In genomic region chr3:177722386-177722785, GRCh38 we compare ENCODE assay signal across 15 cellular contexts.
A peak's percentile ranks its signal among the peaks of the same experiment; 100 is the strongest.
DNase-seq lines count a peak whose midpoint lies in the region; ATAC-seq and TF ChIP-seq lines count a peak whose summit lies in the region.
"Had no signal": no experiment of that assay in that cellular context is flagged by ENCODE, and none has a peak within 500 bp of the region (broad histone marks: within the 10 kb centered on the region; RNA-seq: fewer than 3 reads in every experiment).

No MANE protein-coding gene starts in this region.

- H3K27ac ChIP-seq in lower lobe of right lung, result peak overlapping the region; percentile 5
- H3K27ac ChIP-seq in rectal smooth muscle tissue (ENCODE audit: low read depth, low read length), result peak overlapping the region; percentile 38
- H3K27ac ChIP-seq in testis, result no peak overlapping the region
- H3K27ac ChIP-seq: HL-60, SJSA1 had no signal

- H3K27me3 ChIP-seq in lower lobe of right lung (ENCODE audit: low read depth), result no peaks in the 10 kb centered on the region
- no peaks in the 10 kb centered on the region for H3K27me3 ChIP-seq in rectal smooth muscle tissue (ENCODE audit: control insufficient read depth, insufficient read depth, low read length)
- no peaks in the 10 kb centered on the region for H3K27me3 ChIP-seq in testis
- H3K27me3 ChIP-seq: MG63, SJSA1 had no signal

- TF ChIP-seq CTCF in lower lobe of right lung (IDR thresholded peaks at IDR 0.05) (no peak), testis (IDR thresholded peaks at IDR 0.05) (no peak)

- no peak for TF ChIP-seq POLR2A in testis (IDR thresholded peaks at IDR 0.05)

- peaks cover 56% of the 10 kb centered on the region for H3K4me1 ChIP-seq in lower lobe of right lung
- peaks cover 27% of the 10 kb centered on the region for H3K4me1 ChIP-seq in rectal smooth muscle tissue (ENCODE audit: control insufficient read depth, insufficient read depth, low read length)
- peaks cover 25% of the 10 kb centered on the region for H3K4me1 ChIP-seq in testis
- H3K4me1 ChIP-seq: SJSA1 had no signal

- no peak overlapping the region for H3K4me3 ChIP-seq in lower lobe of right lung
- no peak overlapping the region for H3K4me3 ChIP-seq in rectal smooth muscle tissue (ENCODE audit: low read length)
- H3K4me3 ChIP-seq in testis, result no peak overlapping the region
- H3K4me3 ChIP-seq: MG63, SJSA1 had no signal

- H3K36me3 ChIP-seq in lower lobe of right lung (no peaks in the 10 kb centered on the region), rectal smooth muscle tissue (ENCODE audit: control insufficient read depth, insufficient read depth, low read length) (no peaks in the 10 kb centered on the region), testis (ENCODE audit: low read depth, missing control alignments) (no peaks in the 10 kb centered on the region)
- H3K36me3 ChIP-seq: MG63, SJSA1 had no signal

- DNase-seq in HT-29 (ENCODE audit: low spot score) (peak; percentile 8), NCI-H69 (lab: John Stamatoyannopoulos, UW) (peak; percentile 76), lower lobe of right lung (no peak), testis (no peak), HUDEP-2 (lab: John Stamatoyannopoulos, UW; ENCODE audit: unreplicated experiment in 76 of 76) (no peak)
- DNase-seq in activated effector memory CD4-positive, alpha-beta T cell treated with Interleukin-2 at 50 U/mL for 16 hours, result no peak
- DNase-seq: HFFc6, KG1, MG63, NCI-H187, NCI-H2171, OCI-M1 had no signal

- intact Hi-C loops in lower lobe of right lung (cut with DNase I) (no loop called here), testis (cut with DNase I; ENCODE audit: low total_unique reads) (no loop called here)

- no peak for ATAC-seq in lower lobe of right lung

- no peak overlapping the region for H3K9ac ChIP-seq in rectal smooth muscle tissue (ENCODE audit: low read length)

- no peaks in the 10 kb centered on the region for H3K9me3 ChIP-seq in lower lobe of right lung
- no peaks in the 10 kb centered on the region for H3K9me3 ChIP-seq in testis
- H3K9me3 ChIP-seq: SJSA1 had no signal

- WGBS in testis, 2 donors, result 86 to 88% methylated on average over 2 of the region's 2 CpGs

Comparison
In these comparisons a context has a peak if more than half of its experiments do, and no peak if none do; other contexts are left out.
1. DNase-seq: peak in HT-29 (single experiment) and NCI-H69 (single experiment); none in lower lobe of right lung (single experiment), testis (single experiment), activated effector memory CD4-positive, alpha-beta T cell treated with Interleukin-2 at 50 U/mL for 16 hours (single experiment) and HUDEP-2 (0 of 76).
2. H3K27ac ChIP-seq: peak in lower lobe of right lung (single experiment) and rectal smooth muscle tissue (single experiment); none in testis (0 of 2).